In genomic region chr11:64854157-64854533, GRCh38 we compare ENCODE assay signal across 8 cellular contexts. TPM values are rescaled to one million over a fixed set of nuclear protein-coding genes. Genes with fewer than 3 reads are reported as not detected.
DNase-seq lines count a peak whose midpoint lies in the region; ATAC-seq lines count a peak whose summit lies in the region.
"Had no signal": no experiment of that assay in that cellular context is flagged by ENCODE, and none has a peak within 500 bp of the region (broad histone marks: within the 10 kb centered on the region; RNA-seq: fewer than 3 reads in every experiment).

No MANE protein-coding gene starts in this region.

- no peaks in the 10 kb centered on the region for H3K27me3 ChIP-seq in effector memory CD4-positive, alpha-beta T cell (replicated peaks; ENCODE audit: control insufficient read depth, insufficient read depth, low read length, poor library complexity, severe bottlenecking)

- no peaks in the 10 kb centered on the region for H3K9me3 ChIP-seq in effector memory CD4-positive, alpha-beta T cell (ENCODE audit: control insufficient read depth, low read length)

- H3K27ac ChIP-seq in effector memory CD4-positive, alpha-beta T cell (ENCODE audit: insufficient read depth, low read length, poor library complexity, severe bottlenecking) = peak overlapping the region; percentile 81

- no peaks in the 10 kb centered on the region for H3K9me3 Mint-ChIP-seq in activated CD4-positive, alpha-beta T cell treated with anti-CD3 and anti-CD28 coated beads, Interleukin-2, amount 10 ng/mL, durations not matched to agents 7 days and 5 days
- no peaks in the 10 kb centered on the region for H3K9me3 Mint-ChIP-seq in stimulated activated naive B cell treated with anti-CD40 and anti-IgM and Interleukin-4, amounts not matched to agents 10 μg/mL and 1 μg/mL and 100 μg/mL, for 72 hours
- H3K9me3 Mint-ChIP-seq: neural crest cell had no signal

- peak overlapping the region; percentile 54 for H3K27ac Mint-ChIP-seq in activated CD4-positive, alpha-beta T cell treated with anti-CD3 and anti-CD28 coated beads, Interleukin-2, amount 10 ng/mL, durations not matched to agents 7 days and 5 days
- H3K27ac Mint-ChIP-seq in stimulated activated naive B cell treated with anti-CD40 and anti-IgM and Interleukin-4, amounts not matched to agents 10 μg/mL and 1 μg/mL and 100 μg/mL, for 72 hours = peak overlapping the region; percentile 97

- H3K4me3 Mint-ChIP-seq in activated CD4-positive, alpha-beta T cell treated with anti-CD3 and anti-CD28 coated beads, Interleukin-2, amount 10 ng/mL, durations not matched to agents 7 days and 5 days = no peak overlapping the region
- H3K4me3 Mint-ChIP-seq in stimulated activated naive B cell treated with anti-CD40 and anti-IgM and Interleukin-4, amounts not matched to agents 10 μg/mL and 1 μg/mL and 100 μg/mL, for 72 hours = peak overlapping the region; percentile 71 to 75
- H3K4me3 Mint-ChIP-seq: neural crest cell had no signal

- H3K36me3 ChIP-seq in effector memory CD4-positive, alpha-beta T cell (ENCODE audit: control insufficient read depth, insufficient read depth, low read length) = peaks cover 47% of the 10 kb centered on the region

- POLR2A ChIA-PET in activated CD4-positive, alpha-beta T cell treated with anti-CD3 and anti-CD28 coated beads, Interleukin-2, amount 10 ng/mL, durations not matched to agents 7 days and 5 days (lab: Charles Lee) = no interaction called here

- H3K4me3 ChIP-seq in effector memory CD4-positive, alpha-beta T cell (ENCODE audit: insufficient read depth, low read depth, low read length, poor library complexity, severe bottlenecking) = peak overlapping the region; percentile 26

- H3K27me3 Mint-ChIP-seq in activated CD4-positive, alpha-beta T cell treated with anti-CD3 and anti-CD28 coated beads, Interleukin-2, amount 10 ng/mL, durations not matched to agents 7 days and 5 days = no peaks in the 10 kb centered on the region
- no peaks in the 10 kb centered on the region for H3K27me3 Mint-ChIP-seq in stimulated activated naive B cell treated with anti-CD40 and anti-IgM and Interleukin-4, amounts not matched to agents 10 μg/mL and 1 μg/mL and 100 μg/mL, for 72 hours

- CTCF ChIA-PET in activated CD4-positive, alpha-beta T cell treated with anti-CD3 and anti-CD28 coated beads, Interleukin-2, amount 10 ng/mL, durations not matched to agents 7 days and 5 days (lab: Charles Lee) = interaction anchor here (0.6 to 32.1 kb wide), 5 partner anchors 5 to 294 kb away, joined by 4 to 732 read pairs (median 232); partner anchors contain the start of genes CDC42BPG and EHD1

- H3K4me1 ChIP-seq in effector memory CD4-positive, alpha-beta T cell (ENCODE audit: control insufficient read depth, insufficient read depth, low read length, poor library complexity, severe bottlenecking) = peaks cover 90% of the 10 kb centered on the region

- peaks cover 91% of the 10 kb centered on the region for H3K4me1 Mint-ChIP-seq in activated CD4-positive, alpha-beta T cell treated with anti-CD3 and anti-CD28 coated beads, Interleukin-2, amount 10 ng/mL, durations not matched to agents 7 days and 5 days
- H3K4me1 Mint-ChIP-seq in stimulated activated naive B cell treated with anti-CD40 and anti-IgM and Interleukin-4, amounts not matched to agents 10 μg/mL and 1 μg/mL and 100 μg/mL, for 72 hours = peaks cover 74 to 93% of the 10 kb centered on the region in 2 donors

- DNase-seq in activated CD4-positive, alpha-beta T cell treated with anti-CD3 and anti-CD28 coated beads, Interleukin-2, amount 10 ng/mL, durations not matched to agents 7 days and 5 days = no peak
- DNase-seq in activated CD4-positive, alpha-beta T cell treated with anti-CD3 and anti-CD28 coated beads for 48 hours = no peak
- no peak for DNase-seq in effector memory CD4-positive, alpha-beta T cell
- no peak for DNase-seq in stimulated activated naive B cell treated with anti-CD40 and anti-IgM and Interleukin-4, amounts not matched to agents 10 μg/mL and 1 μg/mL and 100 μg/mL, for 72 hours
- DNase-seq in HuH-7.5 (ENCODE audit: low spot score) = no peak
- no peak for DNase-seq in COLO668 (lab: John Stamatoyannopoulos, UW; ENCODE audit: unreplicated experiment)
- DNase-seq: NK-92 treated with Interleukin-12 subunit alpha and Interleukin-12 subunit beta, amount 100 ng/mL, for 24 hours had no signal

- peaks cover 63% of the 10 kb centered on the region for H3K36me3 Mint-ChIP-seq in activated CD4-positive, alpha-beta T cell treated with anti-CD3 and anti-CD28 coated beads, Interleukin-2, amount 10 ng/mL, durations not matched to agents 7 days and 5 days (ENCODE audit: low read depth)
- H3K36me3 Mint-ChIP-seq in stimulated activated naive B cell treated with anti-CD40 and anti-IgM and Interleukin-4, amounts not matched to agents 10 μg/mL and 1 μg/mL and 100 μg/mL, for 72 hours = peaks cover 55 to 56% of the 10 kb centered on the region in 2 donors

- no peak for ATAC-seq in stimulated activated naive B cell treated with anti-CD40 and anti-IgM and Interleukin-4, amounts not matched to agents 10 μg/mL and 1 μg/mL and 100 μg/mL, for 72 hours (replicated peaks)

RNA-seq across cellular contexts. Expression of gene CDC42BPG, which starts 9.7 kb away (rescaled TPM):
- 1 to 10 TPM in 1 of 2 experiments, under 1 TPM in 1; 0.42 to 1.3 TPM for total RNA-seq in activated CD4-positive, alpha-beta T cell treated with anti-CD3 and anti-CD28 coated beads, Interleukin-2, amount 10 ng/mL, durations not matched to agents 7 days and 5 days

RNA-seq across cellular contexts. Expression of gene EHD1, which starts 24.3 kb away (rescaled TPM):
- total RNA-seq in activated CD4-positive, alpha-beta T cell treated with anti-CD3 and anti-CD28 coated beads, Interleukin-2, amount 10 ng/mL, durations not matched to agents 7 days and 5 days = 100 to 1,000 TPM; 131 to 149 TPM

RNA-seq across cellular contexts. Expression of gene MEN1, which starts 43.8 kb away (rescaled TPM):
- total RNA-seq in activated CD4-positive, alpha-beta T cell treated with anti-CD3 and anti-CD28 coated beads, Interleukin-2, amount 10 ng/mL, durations not matched to agents 7 days and 5 days = 10 to 100 TPM; 35.1 to 38.7 TPM

RNA-seq across cellular contexts. Expression of gene MAP4K2, which starts 51.1 kb away (rescaled TPM):
- total RNA-seq in activated CD4-positive, alpha-beta T cell treated with anti-CD3 and anti-CD28 coated beads, Interleukin-2, amount 10 ng/mL, durations not matched to agents 7 days and 5 days = 10 to 100 TPM; 86.6 to 91.2 TPM
